ENCODE assay signal across 18 cellular contexts in the genomic region with DNA sequence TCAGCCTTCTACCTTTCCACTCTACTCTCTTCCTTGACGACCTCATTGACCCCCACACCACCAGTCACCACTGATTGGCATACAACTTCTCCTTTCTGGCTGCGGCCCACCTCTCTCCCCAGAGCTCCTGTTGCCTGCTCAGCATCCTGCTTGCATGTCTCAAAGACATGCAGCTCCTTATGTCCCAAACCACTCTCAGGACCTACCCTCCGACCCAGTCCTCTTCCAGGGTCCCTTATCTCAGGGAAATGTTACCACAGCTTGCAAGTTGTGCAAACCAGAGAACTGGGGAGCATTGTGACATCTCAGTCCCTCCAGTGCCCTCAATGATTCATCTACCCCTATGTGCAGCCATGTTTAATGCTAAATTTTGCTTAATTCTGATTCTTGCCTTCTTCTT. TPM values are rescaled to one million over a fixed set of nuclear protein-coding genes. Genes with fewer than 3 reads are reported as not detected.
"Had no signal": no experiment of that assay in that cellular context is flagged by ENCODE, and none has a peak within 500 bp of the region (broad histone marks: within the 10 kb centered on the region; RNA-seq: fewer than 3 reads in every experiment).

No MANE protein-coding gene starts in this region.

- ATAC-seq: activated T-helper 17 cell treated with anti-CD3 and anti-CD28 coated beads, Interleukin-2, amount 50 U/mL, for 72 hours; gastroesophageal sphincter; pancreas; stimulated activated naive CD8-positive, alpha-beta T cell treated with anti-CD3 and anti-CD28 coated beads, Interleukin-15, amount 100 ng/mL, for 72 hours; WTC11 had no signal

- FAIRE-seq: kidney, pancreas had no signal

- H3K9me3 Mint-ChIP-seq: activated CD4-positive, alpha-beta T cell treated with anti-CD3 and anti-CD28 coated beads, Interleukin-2, amount 10 ng/mL, durations not matched to agents 7 days and 5 days had no signal

- H3K27ac ChIP-seq: gastroesophageal sphincter, left ventricle myocardium inferior, pancreas, thoracic aorta, uterus had no signal

- H3K27me3 Mint-ChIP-seq: stimulated activated naive CD8-positive, alpha-beta T cell treated with anti-CD3 and anti-CD28 coated beads, Interleukin-15, amount 100 ng/mL, for 72 hours had no signal

- H3K36me3 ChIP-seq: gastroesophageal sphincter, left ventricle myocardium inferior, pancreas, thoracic aorta, uterus had no signal

- H3K4me1 Mint-ChIP-seq: brain, neural crest cell had no signal

- H3K4me1 ChIP-seq: gastroesophageal sphincter, left ventricle myocardium inferior, pancreas, uterus had no signal

- H3K9me3 ChIP-seq: pancreas, thoracic aorta, uterus had no signal

- H3K27ac Mint-ChIP-seq: activated CD4-positive, alpha-beta T cell treated with anti-CD3 and anti-CD28 coated beads, Interleukin-2, amount 10 ng/mL, durations not matched to agents 7 days and 5 days; activated T-helper 17 cell treated with anti-CD3 and anti-CD28 coated beads, Interleukin-2, amount 50 U/mL, for 72 hours; brain; WTC11 had no signal

- H3K27me3 ChIP-seq: gastroesophageal sphincter, pancreas, uterus had no signal

- H3K4me3 ChIP-seq: gastroesophageal sphincter, left ventricle myocardium inferior, pancreas, thoracic aorta, uterus had no signal

- H3K36me3 Mint-ChIP-seq: brain had no signal

- DNase-seq: activated CD4-positive, alpha-beta T cell treated with anti-CD3 and anti-CD28 coated beads, Interleukin-2, amount 10 ng/mL, durations not matched to agents 7 days and 5 days; activated naive CD4-positive, alpha-beta T cell treated with anti-CD3 and anti-CD28 coated beads, Interleukin-2, amount 50 U/mL, for 16 hours; activated T-cell treated with anti-CD3 and anti-CD28 coated beads for 4 hours; amygdala; effector memory CD4-positive, alpha-beta T cell; kidney; left ventricle myocardium inferior; mesenchymal stem cell; pancreas; stimulated activated CD4-positive, alpha-beta T cell treated with anti-CD3 and anti-CD28 coated beads, Interleukin-2, amount 100 ng/mL, for 48 hours; stimulated activated naive CD8-positive, alpha-beta T cell treated with anti-CD3 and anti-CD28 coated beads, Interleukin-15, amount 100 ng/mL, for 72 hours; uterus had no signal

- H3K4me3 Mint-ChIP-seq: activated CD4-positive, alpha-beta T cell treated with anti-CD3 and anti-CD28 coated beads, Interleukin-2, amount 10 ng/mL, durations not matched to agents 7 days and 5 days; activated T-helper 17 cell treated with anti-CD3 and anti-CD28 coated beads, Interleukin-2, amount 50 U/mL, for 72 hours; brain; neural crest cell; stimulated activated naive CD8-positive, alpha-beta T cell treated with anti-CD3 and anti-CD28 coated beads, Interleukin-15, amount 100 ng/mL, for 72 hours; WTC11 had no signal

RNA-seq across cellular contexts. Expression of a gene that starts 49.9 kb away (rescaled TPM):
- polyA plus RNA-seq: pancreas had no signal
